ENCODE assay signal across 8 cellular contexts in the genomic region with DNA sequence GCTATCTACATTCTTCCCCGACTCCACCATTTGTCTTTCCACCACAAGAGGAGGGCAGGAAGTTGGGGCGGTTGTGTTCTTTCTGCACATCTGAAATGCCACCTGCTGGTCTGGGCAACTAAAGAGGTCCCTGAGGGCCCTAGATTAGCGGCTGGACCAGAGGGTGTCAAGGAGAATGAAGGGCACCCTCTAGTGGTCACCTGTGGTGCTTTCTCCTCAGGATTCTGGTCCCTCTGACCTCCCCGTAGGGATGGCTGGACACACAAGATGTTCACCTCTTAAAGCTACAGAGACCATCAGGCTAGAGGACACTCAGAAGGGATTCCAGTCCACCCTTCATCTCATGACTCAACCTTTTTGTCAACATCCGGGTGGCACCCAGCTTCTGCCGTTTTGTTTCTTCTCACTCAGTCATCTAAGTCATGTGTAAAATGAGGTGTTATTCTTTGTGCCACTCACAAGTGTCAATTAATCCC. TPM values are rescaled to one million over a fixed set of nuclear protein-coding genes. Genes with fewer than 3 reads are reported as not detected.
DNase-seq lines count a peak whose midpoint lies in the region; ATAC-seq and TF ChIP-seq lines count a peak whose summit lies in the region.

No MANE protein-coding gene starts in this region.

- intact Hi-C loops in right lobe of liver (cut with DNase I): loop anchor here in 1 of 2 donors (5.0 kb wide), 1 partner anchor 40 kb away; no protein-coding TSS in a partner anchor

- in situ Hi-C loops in T47D (cut with HindIII; ENCODE audit: low pct_unique_long_range_greater_than_20kb, low sequenced_read_pairs): no loop called here

- ATAC-seq in right lobe of liver: peak; percentile 89 to 96 (median 93)

- H3K36me3 ChIP-seq in right lobe of liver: no peaks in the 10 kb centered on the region

- peaks cover 0 to 10% (median 5%) of the 10 kb centered on the region in 4 donors for H3K4me1 ChIP-seq in right lobe of liver

- DNase-seq in activated CD4-positive, alpha-beta T cell treated with anti-CD3 and anti-CD28 coated beads for 48 hours: peak; percentile 66
- no peak for DNase-seq in activated CD4-positive, alpha-beta T cell treated with anti-CD3 and anti-CD28 coated beads, Interleukin-2, amount 50 U/mL, for 4 hours
- DNase-seq in HUDEP-2 (lab: John Stamatoyannopoulos, UW; ENCODE audit: unreplicated experiment in 76 of 76): peak in 60 of 76 experiments; percentile 3 to 73 (median 26)
- DNase-seq in SHP77 (lab: John Stamatoyannopoulos, UW): peak; percentile 84 to 87
- DNase-seq in T47D (ENCODE audit: low read depth in 1 of 2, low spot score in 1 of 2): peak; percentile 17 to 94
- peak; percentile 54 to 76 (median 70) for DNase-seq in right lobe of liver
- DNase-seq in superior temporal gyrus (ENCODE audit: extremely low spot score): peak; percentile 29
- no peak for DNase-seq in inferior parietal cortex (ENCODE audit: extremely low spot score)

- no peak overlapping the region for H3K27ac ChIP-seq in right lobe of liver

- 30% methylated on average over 4 of the region's 6 CpGs for WGBS in right lobe of liver (ENCODE audit: insufficient coverage, low coverage, low lambda C conversion rate, missing lambda C conversion rate)

- no peaks in the 10 kb centered on the region for H3K9me3 ChIP-seq in right lobe of liver

- no peak for TF ChIP-seq POLR2A in right lobe of liver (IDR thresholded peaks at IDR 0.05)

- H3K4me3 ChIP-seq in right lobe of liver: no peak overlapping the region

- no peaks in the 10 kb centered on the region for H3K27me3 ChIP-seq in right lobe of liver

- peak; percentile 70 to 91 (median 82) for TF ChIP-seq CTCF in right lobe of liver (IDR thresholded peaks at IDR 0.05)

RNA-seq across cellular contexts. Expression of a gene that starts 2.9 kb away (rescaled TPM):
- total RNA-seq in right lobe of liver: 1 to 10 TPM; 1.0 to 9.9 (median 3.2) TPM

RNA-seq across cellular contexts. Expression of a gene that starts 44.5 kb away (rescaled TPM):
- total RNA-seq in right lobe of liver: 10 to 100 TPM; 15.5 to 25.4 (median 21.1) TPM

RNA-seq across cellular contexts. Expression of a gene that starts 45.9 kb away (rescaled TPM):
- total RNA-seq in right lobe of liver: 1 to 10 TPM; 1.2 to 3.8 (median 2.2) TPM

Comparison
In these comparisons a context has a peak if more than half of its experiments do, and no peak if none do; other contexts are left out.
1. DNase-seq: peak in activated CD4-positive, alpha-beta T cell treated with anti-CD3 and anti-CD28 coated beads for 48 hours (single experiment), HUDEP-2 (60 of 76), SHP77 (2 of 2), T47D (2 of 2), right lobe of liver (3 of 3) and superior temporal gyrus (single experiment); none in activated CD4-positive, alpha-beta T cell treated with anti-CD3 and anti-CD28 coated beads, Interleukin-2, amount 50 U/mL, for 4 hours (0 of 2) and inferior parietal cortex (single experiment).